8 cellular contexts compared by ENCODE assay signal in genomic region chr18:2906522-2907458, GRCh38. TPM values are rescaled to one million over a fixed set of nuclear protein-coding genes. Genes with fewer than 3 reads are reported as not detected.
DNase-seq lines count a peak whose midpoint lies in the region; ATAC-seq and TF ChIP-seq lines count a peak whose summit lies in the region.

No MANE protein-coding gene starts in this region.

- H3K4me3 ChIP-seq in breast epithelium (peak overlapping the region; percentile 59 to 76 (median 69)), iPS-18a (ENCODE audit: low read length) (peak overlapping the region; percentile 77)

- H3K9me3 Mint-ChIP-seq in MCF 10A (ENCODE audit: unreplicated experiment): no peaks in the 10 kb centered on the region
- no peaks in the 10 kb centered on the region for H3K9me3 Mint-ChIP-seq in activated naive CD8-positive, alpha-beta T cell treated with anti-CD3 and anti-CD28 coated beads, Interleukin-2, amount 10 ng/mL, durations not matched to agents 7 days and 5 days

- no peaks in the 10 kb centered on the region for H3K4me1 ChIP-seq in breast epithelium
- no peaks in the 10 kb centered on the region for H3K4me1 ChIP-seq in iPS-18a (ENCODE audit: control insufficient read depth, low read depth, low read length)

- BruUV-seq in MCF 10A (replicated peaks; lab: Mats Ljungman, UMichigan): no TSS peak

- CTCF ChIA-PET in MCF 10A (lab: Yijun Ruan, JAX): no interaction called here

- intact Hi-C loops in breast epithelium (cut with DNase I; ENCODE audit: low total_unique reads): no loop called here
- intact Hi-C loops in MCF 10A (cut with micrococcal nuclease): no loop called here

- peaks cover 7% of the 10 kb centered on the region for H3K36me3 ChIP-seq in breast epithelium
- H3K36me3 ChIP-seq in iPS-18a (ENCODE audit: control insufficient read depth, low read depth, low read length): peaks cover 6% of the 10 kb centered on the region

- no peak for TF ChIP-seq POLR2A in breast epithelium (IDR thresholded peaks at IDR 0.05)

- H3K36me3 Mint-ChIP-seq in MCF 10A (ENCODE audit: insufficient read depth, unreplicated experiment): peaks cover 11% of the 10 kb centered on the region
- H3K36me3 Mint-ChIP-seq in activated naive CD8-positive, alpha-beta T cell treated with anti-CD3 and anti-CD28 coated beads, Interleukin-2, amount 10 ng/mL, durations not matched to agents 7 days and 5 days: peaks cover 7% of the 10 kb centered on the region

- no peaks in the 10 kb centered on the region for H3K27me3 ChIP-seq in breast epithelium
- peaks cover 14% of the 10 kb centered on the region for H3K27me3 ChIP-seq in iPS-18a (ENCODE audit: control insufficient read depth, insufficient read depth, low read length)

- H3K27ac ChIP-seq in breast epithelium (peak overlapping the region; percentile 72 to 85), iPS-18a (ENCODE audit: low read length) (no peak overlapping the region)

- no peak overlapping the region for H3K27ac Mint-ChIP-seq in MCF 10A (ENCODE audit: low read depth, unreplicated experiment)
- H3K27ac Mint-ChIP-seq in activated naive CD8-positive, alpha-beta T cell treated with anti-CD3 and anti-CD28 coated beads, Interleukin-2, amount 10 ng/mL, durations not matched to agents 7 days and 5 days: peak overlapping the region; percentile 87

- H3K9ac ChIP-seq in iPS-18a (ENCODE audit: low read length): peak overlapping the region; percentile 56

- peak; percentile 42 for ATAC-seq in HG02970 (IDR thresholded peaks at IDR 0.05; ENCODE audit: low FRiP score, unreplicated experiment)
- ATAC-seq in activated naive CD8-positive, alpha-beta T cell treated with anti-CD3 and anti-CD28 coated beads, Interleukin-2, amount 10 ng/mL, durations not matched to agents 7 days and 5 days (ENCODE audit: low read depth): peak; percentile 70

- DNase-seq in breast epithelium (ENCODE audit: low spot score in 2 of 2) (no peak), MCF 10A (ENCODE audit: unreplicated experiment) (no peak), RPMI7951 (ENCODE audit: low read depth) (peak; percentile 18), DMS153 (lab: John Stamatoyannopoulos, UW) (no peak)
- peak; percentile 78 for DNase-seq in activated naive CD8-positive, alpha-beta T cell treated with anti-CD3 and anti-CD28 coated beads, Interleukin-2, amount 10 ng/mL, durations not matched to agents 7 days and 5 days
- peak in 2 of 3 donors; percentile 17 to 34 for DNase-seq in stimulated activated CD4-positive, alpha-beta T cell treated with anti-CD3 and anti-CD28 coated beads, Interleukin-12 subunit alpha, Interleukin-12 subunit beta, amount 100 ng/mL, for 48 hours (ENCODE audit: low read depth in 2 of 3, low spot score in 1 of 3)

- no peaks in the 10 kb centered on the region for H3K27me3 Mint-ChIP-seq in MCF 10A (ENCODE audit: insufficient read depth, unreplicated experiment)
- no peaks in the 10 kb centered on the region for H3K27me3 Mint-ChIP-seq in activated naive CD8-positive, alpha-beta T cell treated with anti-CD3 and anti-CD28 coated beads, Interleukin-2, amount 10 ng/mL, durations not matched to agents 7 days and 5 days

- TF ChIP-seq CTCF in breast epithelium (IDR thresholded peaks at IDR 0.05) (no peak), MCF 10A (IDR thresholded peaks at IDR 0.05; ENCODE audit: unreplicated experiment) (no peak)

- POLR2A ChIA-PET in MCF 10A (lab: Yijun Ruan, JAX): no interaction called here
- POLR2A ChIA-PET in activated naive CD8-positive, alpha-beta T cell treated with anti-CD3 and anti-CD28 coated beads, Interleukin-2, amount 10 ng/mL, durations not matched to agents 7 days and 5 days (lab: Charles Lee): interaction anchor here (0.6 to 2.2 kb wide), 8 partner anchors 8 to 341 kb away, joined by 3 to 10 read pairs (median 4); partner anchors contain the start of gene MYL12A

- H3K4me1 Mint-ChIP-seq in MCF 10A (ENCODE audit: insufficient read depth, unreplicated experiment): no peaks in the 10 kb centered on the region
- peaks cover 21% of the 10 kb centered on the region for H3K4me1 Mint-ChIP-seq in activated naive CD8-positive, alpha-beta T cell treated with anti-CD3 and anti-CD28 coated beads, Interleukin-2, amount 10 ng/mL, durations not matched to agents 7 days and 5 days

- H3K4me3 Mint-ChIP-seq in MCF 10A (ENCODE audit: unreplicated experiment): no peak overlapping the region
- peak overlapping the region; percentile 91 for H3K4me3 Mint-ChIP-seq in activated naive CD8-positive, alpha-beta T cell treated with anti-CD3 and anti-CD28 coated beads, Interleukin-2, amount 10 ng/mL, durations not matched to agents 7 days and 5 days

- H3K9me3 ChIP-seq in breast epithelium (no peaks in the 10 kb centered on the region), iPS-18a (ENCODE audit: control insufficient read depth, low read depth, low read length) (no peaks in the 10 kb centered on the region)

RNA-seq across cellular contexts. Expression of gene EMILIN2, which starts 60.0 kb away (rescaled TPM):
- total RNA-seq in breast epithelium (10 to 100 TPM; 23.9 to 45.1 (median 32.4) TPM), MCF 10A (2022) (not detected in 2 replicates)
- total RNA-seq in RPMI7951 (2014; rRNA removed; shearing (Covaris generic)): 5.4 and 8.1 TPM in 2 replicates
- total RNA-seq in activated naive CD8-positive, alpha-beta T cell treated with anti-CD3 and anti-CD28 coated beads, Interleukin-2, amount 10 ng/mL, durations not matched to agents 7 days and 5 days: 10 to 100 TPM; 23.3 to 27.7 TPM

Comparison
In these comparisons a context has a peak if more than half of its experiments do, and no peak if none do; other contexts are left out.
1. DNase-seq: peak in RPMI7951 (single experiment), activated naive CD8-positive, alpha-beta T cell treated with anti-CD3 and anti-CD28 coated beads, Interleukin-2, amount 10 ng/mL, durations not matched to agents 7 days and 5 days (single experiment) and stimulated activated CD4-positive, alpha-beta T cell treated with anti-CD3 and anti-CD28 coated beads, Interleukin-12 subunit alpha, Interleukin-12 subunit beta, amount 100 ng/mL, for 48 hours (2 of 3); none in breast epithelium (0 of 2), MCF 10A (single experiment) and DMS153 (single experiment).